In genomic region chr9:79346350-79347020, GRCh38 we compare ENCODE assay signal across 15 cellular contexts.
DNase-seq lines count a peak whose midpoint lies in the region; ATAC-seq and TF ChIP-seq lines count a peak whose summit lies in the region.
"Had no signal": no experiment of that assay in that cellular context is flagged by ENCODE, and none has a peak within 500 bp of the region (broad histone marks: within the 10 kb centered on the region; RNA-seq: fewer than 3 reads in every experiment).

No MANE protein-coding gene starts in this region.

- DNase-seq in AG20443 (ENCODE audit: low spot score) (peak; percentile 14), M059J (ENCODE audit: low read depth) (peak; percentile 46), astrocyte of the spinal cord (ENCODE audit: low read depth, low spot score) (peak; percentile 44), retinal pigment epithelial cell (ENCODE audit: low read depth) (peak; percentile 41), natural killer cell (no peak), NCI-H1417 treated with DMSO at 0.1 percent for 48 hours (lab: John Stamatoyannopoulos, UW) (no peak)
- DNase-seq in activated CD4-positive, alpha-beta T cell treated with anti-CD3 and anti-CD28 coated beads for 4 hours, result no peak
- DNase-seq: KBM-7, NCI-H1092 treated with DMSO at 0.1 percent for 48 hours, NCI-H187 had no signal

- no peaks in the 10 kb centered on the region for H3K36me3 Mint-ChIP-seq in natural killer cell

- no peak for TF ChIP-seq CTCF in astrocyte of the spinal cord (IDR thresholded peaks at IDR 0.05; ENCODE audit: low read depth, low read length)
- TF ChIP-seq CTCF in retinal pigment epithelial cell (conservative IDR thresholded peaks at IDR 0.05; ENCODE audit: low read depth, low read length), result no peak
- no peak for TF ChIP-seq CTCF in natural killer cell (IDR thresholded peaks at IDR 0.05)

- no peaks in the 10 kb centered on the region for H3K4me1 Mint-ChIP-seq in natural killer cell
- H3K4me1 Mint-ChIP-seq: GM23338 had no signal

- H3K9me3 Mint-ChIP-seq in natural killer cell, result no peaks in the 10 kb centered on the region
- H3K9me3 Mint-ChIP-seq: GM23338 had no signal

- no peaks in the 10 kb centered on the region for H3K27me3 Mint-ChIP-seq in natural killer cell (ENCODE audit: low read depth in 2 of 2)

- in situ Hi-C loops in astrocyte of the spinal cord (cut with HindIII; ENCODE audit: low sequenced_read_pairs), result no loop called here

- H3K4me3 ChIP-seq in astrocyte of the spinal cord (ENCODE audit: low read depth, low read length) (no peak overlapping the region), retinal pigment epithelial cell (ENCODE audit: low read length) (no peak overlapping the region)
- H3K4me3 ChIP-seq: BLaER1, GM12878, GM23338 had no signal

- ATAC-seq in natural killer cell, result no peak
- ATAC-seq: GM12878, GM23338, Panc1, Right ventricle myocardium inferior had no signal

- intact Hi-C loops in natural killer cell (cut with micrococcal nuclease), result no loop called here

- no peak overlapping the region for H3K27ac Mint-ChIP-seq in natural killer cell
- H3K27ac Mint-ChIP-seq: GM23338 had no signal

- no peak overlapping the region for H3K4me3 Mint-ChIP-seq in natural killer cell
- H3K4me3 Mint-ChIP-seq: GM23338 had no signal

Comparison
In these comparisons a context has a peak if more than half of its experiments do, and no peak if none do; other contexts are left out.
1. DNase-seq: peak in AG20443 (single experiment), M059J (single experiment), astrocyte of the spinal cord (single experiment) and retinal pigment epithelial cell (single experiment); none in natural killer cell (single experiment), activated CD4-positive, alpha-beta T cell treated with anti-CD3 and anti-CD28 coated beads for 4 hours (0 of 2) and NCI-H1417 treated with DMSO at 0.1 percent for 48 hours (single experiment).